In the genomic region with DNA sequence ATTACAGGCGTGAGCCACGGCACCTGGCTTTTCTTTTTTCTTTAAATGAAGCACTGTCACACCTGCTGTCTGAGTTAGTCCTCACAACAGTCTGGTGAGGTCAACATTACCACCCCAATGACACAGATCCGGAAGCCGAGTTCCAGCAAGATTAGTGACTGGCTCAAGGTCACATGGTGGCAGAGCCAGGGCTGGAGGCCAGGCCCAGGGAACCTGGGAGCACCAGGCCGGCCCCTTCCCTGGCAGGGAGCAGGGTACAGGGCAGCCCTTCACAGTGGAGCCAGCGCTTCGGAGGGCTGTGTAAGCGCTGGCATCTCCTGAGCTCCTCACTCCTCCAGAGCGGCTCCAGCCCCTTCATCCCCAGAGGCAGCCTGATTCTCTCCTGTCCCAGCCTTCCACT, we compare ENCODE assay signal across 19 cellular contexts.
"Had no signal": no experiment of that assay in that cellular context is flagged by ENCODE, and none has a peak within 500 bp of the region (broad histone marks: within the 10 kb centered on the region; RNA-seq: fewer than 3 reads in every experiment).

No MANE protein-coding gene starts in this region.

- H3K4me1 ChIP-seq: prostate gland, right lobe of liver had no signal

- H3K27me3 ChIP-seq: esophagus squamous epithelium, hepatocyte, right lobe of liver had no signal

- H2AFZ ChIP-seq: hepatocyte had no signal

- H3K9me3 ChIP-seq: esophagus squamous epithelium, prostate gland, right lobe of liver had no signal

- ATAC-seq: activated CD8-positive, alpha-beta T cell treated with anti-CD3 and anti-CD28 coated beads, Interleukin-2, amount 10 ng/mL, durations not matched to agents 7 days and 5 days; left colon; stimulated activated effector memory CD8-positive, alpha-beta T cell treated with anti-CD3 and anti-CD28 coated beads, Interleukin-12 subunit alpha, Interleukin-12 subunit beta, amount 100 ng/mL, for 72 hours had no signal

- H3K27ac ChIP-seq: esophagus squamous epithelium, hepatocyte, prostate gland had no signal

- DNase-seq: activated CD4-positive, alpha-beta T cell treated with anti-CD3 and anti-CD28 coated beads for 48 hours; activated CD4-positive, CD25-positive, alpha-beta regulatory T cell; activated CD8-positive, alpha-beta T cell treated with anti-CD3 and anti-CD28 coated beads, Interleukin-2, amount 10 ng/mL, durations not matched to agents 7 days and 5 days; activated naive CD4-positive, alpha-beta T cell treated with anti-CD3 and anti-CD28 coated beads for 36 hours; activated T-cell treated with anti-CD3 and anti-CD28 coated beads, Interleukin-2, amount 50 U/mL, for 24 hours; aorta; cerebellar nuclear complex; effector memory CD4-positive, alpha-beta T cell; esophagus squamous epithelium; left colon; occipital lobe; right lobe of liver; stimulated activated CD4-positive, alpha-beta T cell treated with anti-CD3 and anti-CD28 coated beads, Interleukin-4, amount 100 ng/mL, for 24 hours; T-helper 1 cell; T-helper 9 cell had no signal

- H3K36me3 ChIP-seq: esophagus squamous epithelium, prostate gland, right lobe of liver had no signal

- H3K4me3 ChIP-seq: esophagus squamous epithelium, hepatocyte, prostate gland, right lobe of liver, smooth muscle cell had no signal

- H3K4me2 ChIP-seq: hepatocyte, smooth muscle cell had no signal

- H3K79me2 ChIP-seq: hepatocyte had no signal
